ENCODE assay signal across 1 cellular context in genomic region chr16:85321856-85322271, GRCh38.
A peak's percentile ranks its signal among the peaks of the same experiment; 100 is the strongest.
TF ChIP-seq lines count a peak whose summit lies in the region.

No MANE protein-coding gene starts in this region.

TF ChIP-seq in HepG2, 621 proteins besides CTCF, POLR2A, EP300 and RAD21 (continued from another document):
- TF ChIP-seq ZXDC (CRISPR knock-in tag; IDR thresholded peaks at IDR 0.05): no peak
- no peak for TF ChIP-seq MTF2 (CRISPR knock-in tag; IDR thresholded peaks at IDR 0.05; ENCODE audit: borderline replicate concordance)
- TF ChIP-seq ZNF546 (CRISPR knock-in tag; conservative IDR thresholded peaks at IDR 0.05): no peak
- no peak for TF ChIP-seq DBP (CRISPR knock-in tag; IDR thresholded peaks at IDR 0.05; ENCODE audit: not compliant biosample characterization)
- peak; percentile 86 for TF ChIP-seq ZNF296 (CRISPR knock-in tag; conservative IDR thresholded peaks at IDR 0.05)
- TF ChIP-seq ZNF432 (CRISPR knock-in tag; IDR thresholded peaks at IDR 0.05; ENCODE audit: borderline replicate concordance): no peak
- TF ChIP-seq NFATC3 (CRISPR knock-in tag; IDR thresholded peaks at IDR 0.05): no peak
- TF ChIP-seq NRL (CRISPR knock-in tag; IDR thresholded peaks at IDR 0.05; ENCODE audit: borderline replicate concordance): 0 out of 2 replicates have a peak, but pooled peaks have one; percentile 67
- no peak for TF ChIP-seq ZNF343 (CRISPR knock-in tag; IDR thresholded peaks at IDR 0.05)
- no peak for TF ChIP-seq MAF1 (CRISPR knock-in tag; IDR thresholded peaks at IDR 0.05; ENCODE audit: borderline replicate concordance)
- peak; percentile 63 for TF ChIP-seq ZNF687 (CRISPR knock-in tag; IDR thresholded peaks at IDR 0.05)
